32 cellular contexts compared by ENCODE assay signal in the genomic region with DNA sequence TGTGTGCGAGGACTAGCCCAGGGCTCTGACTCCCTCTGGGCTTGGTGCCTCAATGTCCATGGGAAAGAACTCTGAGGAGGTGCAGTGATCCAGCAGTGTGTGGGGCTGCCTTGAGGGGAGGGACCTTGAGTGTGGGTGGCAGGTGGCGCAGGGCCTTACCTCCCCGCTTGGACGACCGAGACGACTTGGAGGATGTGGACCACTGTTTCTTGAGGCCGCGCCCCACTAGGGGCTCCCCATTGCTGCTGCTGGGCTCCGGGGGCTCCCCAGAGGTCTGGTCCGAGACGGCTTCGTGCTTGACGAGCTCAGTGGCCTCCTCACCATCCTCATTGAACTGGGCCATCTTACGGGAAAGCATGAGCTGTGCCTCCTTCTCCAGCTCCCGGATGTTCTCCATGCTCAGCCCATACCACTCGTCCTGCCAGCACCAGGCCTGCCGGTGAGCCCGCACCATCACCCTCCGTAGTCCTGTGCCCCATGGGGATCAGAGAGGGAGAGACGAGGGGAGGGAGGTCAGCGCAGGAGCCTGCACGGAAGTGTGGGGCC.
"Had no signal": no experiment of that assay in that cellular context is flagged by ENCODE, and none has a peak within 500 bp of the region (broad histone marks: within the 10 kb centered on the region; RNA-seq: fewer than 3 reads in every experiment).

No MANE protein-coding gene starts in this region.

- H3K27ac ChIP-seq: adrenal gland, body of pancreas, brain microvascular endothelial cell, breast epithelium, VCaP had no signal

- H3K27ac Mint-ChIP-seq: activated B cell treated with CpG ODN at 0.5 μM for 24 hours; activated CD4-positive, alpha-beta memory T cell treated with anti-CD3 and anti-CD28 coated beads for 36 hours; activated CD4-positive, alpha-beta T cell treated with anti-CD3 and anti-CD28 coated beads, Interleukin-2, amount 10 ng/mL, durations not matched to agents 24 days and 14 days; activated CD8-positive, alpha-beta T cell treated with anti-CD3 and anti-CD28 coated beads for 36 hours; activated naive CD4-positive, alpha-beta T cell treated with anti-CD3 and anti-CD28 coated beads, Interleukin-2, amount 10 ng/mL, durations not matched to agents 7 days and 5 days; activated naive CD4-positive, alpha-beta T cell treated with anti-CD3 and anti-CD28 coated beads, Interleukin-2, amount 50 U/mL, for 24 hours; activated naive CD8-positive, alpha-beta T cell treated with anti-CD3 and anti-CD28 coated beads for 36 hours; activated T-cell treated with anti-CD3 and anti-CD28 coated beads, Interleukin-2, amount 50 U/mL, for 24 hours; activated T-helper 2 cell treated with anti-CD3 and anti-CD28 coated beads, Interferon-gamma antibody, Interleukin-2, Interleukin-4, amounts not matched to agents 10 μg/mL and 5 μg/mL and 100 μg/mL, durations not matched to agents 14 hours and 24 hours and 36 hours; T-helper 1 cell treated with Interleukin-12 subunit alpha and Interleukin-12 subunit beta and Interleukin-4 antibody, amounts not matched to agents 30 μg/mL and 1 μg/mL, for 36 hours; T-helper 2 cell treated with Interferon-gamma antibody and Interleukin-4, amounts not matched to agents 5 μg/mL and 100 μg/mL, for 36 hours had no signal

- ATAC-seq: activated CD8-positive, alpha-beta T cell treated with anti-CD3 and anti-CD28 coated beads for 36 hours; body of pancreas had no signal

- H3K27me3 ChIP-seq: adrenal gland, body of pancreas, brain microvascular endothelial cell, breast epithelium had no signal

- H3K4me1 Mint-ChIP-seq: activated B cell treated with CpG ODN at 0.5 μM for 24 hours; activated CD4-positive, alpha-beta T cell treated with anti-CD3 and anti-CD28 coated beads, Interleukin-2, amount 10 ng/mL, durations not matched to agents 24 days and 14 days; activated naive CD4-positive, alpha-beta T cell treated with anti-CD3 and anti-CD28 coated beads, Interleukin-2, amount 10 ng/mL, durations not matched to agents 7 days and 5 days; activated naive CD4-positive, alpha-beta T cell treated with anti-CD3 and anti-CD28 coated beads, Interleukin-2, amount 50 U/mL, for 24 hours; activated naive CD8-positive, alpha-beta T cell treated with anti-CD3 and anti-CD28 coated beads for 36 hours had no signal

- H3K4me1 ChIP-seq: adrenal gland, body of pancreas, breast epithelium had no signal

- H3K4me3 ChIP-seq: adrenal gland, body of pancreas, breast epithelium had no signal

- H3K36me3 ChIP-seq: brain microvascular endothelial cell, breast epithelium had no signal

- H3K9me3 ChIP-seq: adrenal gland, body of pancreas, breast epithelium had no signal

- H3K4me3 Mint-ChIP-seq: activated B cell treated with CpG ODN at 0.5 μM for 24 hours; activated CD4-positive, alpha-beta memory T cell treated with anti-CD3 and anti-CD28 coated beads for 36 hours; activated CD4-positive, alpha-beta T cell treated with anti-CD3 and anti-CD28 coated beads, Interleukin-2, amount 10 ng/mL, durations not matched to agents 24 days and 14 days; activated CD8-positive, alpha-beta T cell treated with anti-CD3 and anti-CD28 coated beads for 36 hours; activated naive CD4-positive, alpha-beta T cell treated with anti-CD3 and anti-CD28 coated beads, Interleukin-2, amount 10 ng/mL, durations not matched to agents 7 days and 5 days; activated naive CD4-positive, alpha-beta T cell treated with anti-CD3 and anti-CD28 coated beads, Interleukin-2, amount 50 U/mL, for 24 hours; activated naive CD8-positive, alpha-beta T cell treated with anti-CD3 and anti-CD28 coated beads for 36 hours; activated T-cell treated with anti-CD3 and anti-CD28 coated beads, Interleukin-2, amount 50 U/mL, for 24 hours; T-helper 1 cell treated with Interleukin-12 subunit alpha and Interleukin-12 subunit beta and Interleukin-4 antibody, amounts not matched to agents 30 μg/mL and 1 μg/mL, for 36 hours; T-helper 2 cell treated with Interferon-gamma antibody and Interleukin-4, amounts not matched to agents 5 μg/mL and 100 μg/mL, for 36 hours had no signal

- H3K27me3 Mint-ChIP-seq: activated B cell treated with CpG ODN at 0.5 μM for 24 hours; activated CD4-positive, alpha-beta memory T cell treated with anti-CD3 and anti-CD28 coated beads for 36 hours; activated CD4-positive, alpha-beta T cell treated with anti-CD3 and anti-CD28 coated beads, Interleukin-2, amount 10 ng/mL, durations not matched to agents 24 days and 14 days; activated CD8-positive, alpha-beta T cell treated with anti-CD3 and anti-CD28 coated beads for 36 hours; activated naive CD4-positive, alpha-beta T cell treated with anti-CD3 and anti-CD28 coated beads, Interleukin-2, amount 10 ng/mL, durations not matched to agents 7 days and 5 days; activated naive CD4-positive, alpha-beta T cell treated with anti-CD3 and anti-CD28 coated beads, Interleukin-2, amount 50 U/mL, for 24 hours; activated naive CD8-positive, alpha-beta T cell treated with anti-CD3 and anti-CD28 coated beads for 36 hours; activated T-cell treated with anti-CD3 and anti-CD28 coated beads, Interleukin-2, amount 50 U/mL, for 24 hours had no signal

- H3K9me3 Mint-ChIP-seq: activated B cell treated with CpG ODN at 0.5 μM for 24 hours; activated CD4-positive, alpha-beta memory T cell treated with anti-CD3 and anti-CD28 coated beads for 36 hours; activated CD4-positive, alpha-beta T cell treated with anti-CD3 and anti-CD28 coated beads, Interleukin-2, amount 10 ng/mL, durations not matched to agents 24 days and 14 days; activated CD8-positive, alpha-beta T cell treated with anti-CD3 and anti-CD28 coated beads for 36 hours; activated naive CD4-positive, alpha-beta T cell treated with anti-CD3 and anti-CD28 coated beads, Interleukin-2, amount 10 ng/mL, durations not matched to agents 7 days and 5 days; activated naive CD4-positive, alpha-beta T cell treated with anti-CD3 and anti-CD28 coated beads, Interleukin-2, amount 50 U/mL, for 24 hours; activated naive CD8-positive, alpha-beta T cell treated with anti-CD3 and anti-CD28 coated beads for 36 hours; activated T-cell treated with anti-CD3 and anti-CD28 coated beads, Interleukin-2, amount 50 U/mL, for 24 hours; activated T-helper 2 cell treated with anti-CD3 and anti-CD28 coated beads, Interferon-gamma antibody, Interleukin-2, Interleukin-4, amounts not matched to agents 10 μg/mL and 5 μg/mL and 100 μg/mL, durations not matched to agents 14 hours and 24 hours and 36 hours; T-helper 1 cell treated with Interleukin-12 subunit alpha and Interleukin-12 subunit beta and Interleukin-4 antibody, amounts not matched to agents 30 μg/mL and 1 μg/mL, for 36 hours; T-helper 2 cell treated with Interferon-gamma antibody and Interleukin-4, amounts not matched to agents 5 μg/mL and 100 μg/mL, for 36 hours had no signal

- DNase-seq: activated B cell treated with CpG ODN at 0.5 μM for 24 hours; activated CD4-positive, alpha-beta memory T cell treated with anti-CD3 and anti-CD28 coated beads for 36 hours; activated CD4-positive, alpha-beta T cell treated with anti-CD3 and anti-CD28 coated beads for 4 hours; activated CD4-positive, alpha-beta T cell treated with anti-CD3 and anti-CD28 coated beads, Interleukin-2, amount 10 ng/mL, durations not matched to agents 24 days and 14 days; activated CD4-positive, alpha-beta T cell treated with anti-CD3 and anti-CD28 coated beads, Interleukin-2, amount 50 U/mL, for 1 hour; activated CD4-positive, alpha-beta T cell treated with anti-CD3 and anti-CD28 coated beads, Interleukin-2, amount 50 U/mL, for 4 hours; activated CD4-positive, CD25-positive, alpha-beta regulatory T cell treated with anti-CD3 and anti-CD28 coated beads, Interleukin-2, amount 50 U/mL, for 72 hours; activated CD8-positive, alpha-beta memory T cell treated with anti-CD3 and anti-CD28 coated beads, Interleukin-2, amount 50 U/mL, for 48 hours; activated CD8-positive, alpha-beta T cell treated with anti-CD3 and anti-CD28 coated beads for 36 hours; activated effector memory CD4-positive, alpha-beta T cell treated with Interleukin-2 at 50 U/mL for 16 hours; activated gamma-delta T cell; activated naive CD4-positive, alpha-beta T cell treated with anti-CD3 and anti-CD28 coated beads, Interleukin-2, amount 10 ng/mL, durations not matched to agents 7 days and 5 days; activated naive CD4-positive, alpha-beta T cell treated with Interleukin-2 at 50 U/mL for 16 hours; activated naive CD8-positive, alpha-beta T cell treated with anti-CD3 and anti-CD28 coated beads for 36 hours; activated T-cell treated with anti-CD3 and anti-CD28 coated beads, Interleukin-2, amount 50 U/mL, for 24 hours; activated T-cell treated with anti-CD3 and anti-CD28 coated beads, Interleukin-2, amount 50 U/mL, for 48 hours; adrenal gland; amniotic stem cell; aorta; body of pancreas; brain microvascular endothelial cell; central memory CD4-positive, alpha-beta T cell; SW 1271; T-helper 1 cell; T-helper 2 cell; T-helper 9 cell had no signal

- H3K36me3 Mint-ChIP-seq: activated CD4-positive, alpha-beta memory T cell treated with anti-CD3 and anti-CD28 coated beads for 36 hours; activated naive CD4-positive, alpha-beta T cell treated with anti-CD3 and anti-CD28 coated beads, Interleukin-2, amount 50 U/mL, for 24 hours; activated naive CD8-positive, alpha-beta T cell treated with anti-CD3 and anti-CD28 coated beads for 36 hours had no signal
